In the genomic region with DNA sequence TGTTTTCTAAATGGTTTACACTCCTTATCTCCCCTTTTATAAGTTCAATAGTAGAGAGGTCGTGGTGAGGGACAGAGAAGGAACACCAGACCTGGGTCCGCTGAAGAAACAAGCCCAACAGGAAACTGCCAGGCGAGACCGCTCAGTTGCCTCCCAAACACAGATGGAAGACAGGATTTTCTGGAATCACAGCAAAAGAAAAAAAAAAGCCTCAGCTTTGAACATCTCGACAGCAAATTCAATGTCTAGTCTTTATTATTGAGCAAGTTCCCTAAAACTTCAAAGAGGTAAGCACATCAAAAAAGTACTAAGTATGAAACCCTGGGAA, we compare ENCODE assay signal across 3 cellular contexts.
TF ChIP-seq lines count a peak whose summit lies in the region.

No MANE protein-coding gene starts in this region.

TF ChIP-seq in IMR-90, 13 proteins besides CTCF, POLR2A, EP300 and RAD21:
- TF ChIP-seq RCOR1 (IDR thresholded peaks at IDR 0.05; ENCODE audit: insufficient replicate concordance, low read length), result no peak
- no peak for TF ChIP-seq CEBPB (IDR thresholded peaks at IDR 0.05; ENCODE audit: low read depth, low read length)
- no peak for TF ChIP-seq FOS (IDR thresholded peaks at IDR 0.05; ENCODE audit: low read depth, low read length)

TF ChIP-seq in H1, 55 proteins besides CTCF, POLR2A, EP300 and RAD21:
- TF ChIP-seq JUND (IDR thresholded peaks at IDR 0.05; ENCODE audit: low read length) (no peak), TAF7 (optimal IDR thresholded peaks at IDR 0.05; ENCODE audit: borderline replicate concordance, low read depth, low read length) (no peak), GABPA (IDR thresholded peaks at IDR 0.05; ENCODE audit: borderline replicate concordance, insufficient read depth, low read length) (no peak), SP4 (IDR thresholded peaks at IDR 0.05; ENCODE audit: low read length) (no peak), CEBPB (IDR thresholded peaks at IDR 0.05; ENCODE audit: low read depth, low read length) (no peak), NRF1 (IDR thresholded peaks at IDR 0.05; ENCODE audit: low read depth, low read length) (no peak), SIN3A (conservative IDR thresholded peaks at IDR 0.05 in 1 of 2, IDR thresholded peaks at IDR 0.05 in 1 of 2; ENCODE audit: low read depth in 1 of 2, low read length in 2 of 2) (no peak)

TF ChIP-seq in HEK293T, 16 proteins besides CTCF, POLR2A, EP300 and RAD21:
- no peak for TF ChIP-seq CTBP1 (IDR thresholded peaks at IDR 0.05; ENCODE audit: borderline replicate concordance)
- TF ChIP-seq ZNF384 (IDR thresholded peaks at IDR 0.05), result no peak
- TF ChIP-seq ELF4 (IDR thresholded peaks at IDR 0.05), result no peak
- no peak for TF ChIP-seq SUZ12 (IDR thresholded peaks at IDR 0.05)
- TF ChIP-seq HDGF (IDR thresholded peaks at IDR 0.05; ENCODE audit: borderline replicate concordance), result no peak
- TF ChIP-seq, protein P1, sequence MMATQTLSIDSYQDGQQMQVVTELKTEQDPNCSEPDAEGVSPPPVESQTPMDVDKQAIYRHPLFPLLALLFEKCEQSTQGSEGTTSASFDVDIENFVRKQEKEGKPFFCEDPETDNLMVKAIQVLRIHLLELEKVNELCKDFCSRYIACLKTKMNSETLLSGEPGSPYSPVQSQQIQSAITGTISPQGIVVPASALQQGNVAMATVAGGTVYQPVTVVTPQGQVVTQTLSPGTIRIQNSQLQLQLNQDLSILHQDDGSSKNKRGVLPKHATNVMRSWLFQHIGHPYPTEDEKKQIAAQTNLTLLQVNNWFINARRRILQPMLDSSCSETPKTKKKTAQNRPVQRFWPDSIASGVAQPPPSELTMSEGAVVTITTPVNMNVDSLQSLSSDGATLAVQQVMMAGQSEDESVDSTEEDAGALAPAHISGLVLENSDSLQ (IDR thresholded peaks at IDR 0.05), result no peak
- TF ChIP-seq BHLHE40 (IDR thresholded peaks at IDR 0.05; ENCODE audit: borderline replicate concordance), result no peak
- TF ChIP-seq TARDBP (IDR thresholded peaks at IDR 0.05), result no peak
- no peak for TF ChIP-seq LEF1 (IDR thresholded peaks at IDR 0.05; ENCODE audit: borderline replicate concordance)
